Comparison of ENCODE assay signal across 9 cellular contexts in the genomic region with DNA sequence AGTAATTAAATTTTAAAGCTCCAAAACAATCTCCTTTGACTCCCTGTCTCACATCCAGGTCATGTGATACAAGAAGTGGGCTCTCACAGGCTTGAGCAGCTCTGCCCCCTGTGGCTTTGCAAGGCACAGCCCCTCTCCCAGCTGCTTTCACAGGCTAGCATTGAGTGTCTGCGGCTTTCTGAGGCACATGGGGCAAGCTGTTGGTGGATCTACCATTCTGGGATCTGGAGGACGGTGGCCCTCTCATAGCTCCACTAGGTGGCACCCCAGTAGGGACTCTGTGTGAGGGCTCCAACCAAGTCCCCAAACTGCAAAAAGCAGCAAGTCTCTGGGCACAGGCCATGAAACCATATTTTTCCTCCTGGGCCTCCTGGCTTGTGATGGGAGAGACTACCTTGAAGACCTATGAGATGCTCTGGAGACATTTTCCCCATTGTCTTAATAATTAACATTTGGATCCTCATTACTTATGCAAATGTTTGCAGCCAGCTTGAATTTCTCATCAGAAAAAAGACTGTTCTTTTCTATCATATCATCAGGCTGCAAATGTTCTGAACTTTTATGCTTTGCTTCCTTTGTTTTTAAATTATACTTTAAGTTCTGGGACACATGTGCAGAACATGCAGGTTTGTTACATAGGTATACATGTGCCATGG.
A peak's percentile ranks its signal among the peaks of the same experiment; 100 is the strongest.
DNase-seq lines count a peak whose midpoint lies in the region; TF ChIP-seq lines count a peak whose summit lies in the region.
"Had no signal": no experiment of that assay in that cellular context is flagged by ENCODE, and none has a peak within 500 bp of the region (broad histone marks: within the 10 kb centered on the region; RNA-seq: fewer than 3 reads in every experiment).

No MANE protein-coding gene starts in this region.

- WGBS in suprapubic skin: 100% methylated on average over 1 of the region's 2 CpGs

- no peak overlapping the region for H3K4me3 Mint-ChIP-seq in activated T-cell treated with anti-CD3 and anti-CD28 coated beads, Interleukin-2, amount 50 U/mL, for 24 hours

- peaks cover 25% of the 10 kb centered on the region for H3K9me3 Mint-ChIP-seq in activated T-cell treated with anti-CD3 and anti-CD28 coated beads, Interleukin-2, amount 50 U/mL, for 24 hours

- H3K4me3 ChIP-seq in KMS-11 (IDR thresholded peaks at IDR 0.05; ENCODE audit: insufficient read depth, low read depth, low read length) (no peak overlapping the region), brain microvascular endothelial cell (ENCODE audit: low read depth, low read length) (no peak overlapping the region), suprapubic skin (no peak overlapping the region)
- H3K4me3 ChIP-seq: left ventricle myocardium inferior had no signal

- no peak overlapping the region for H3K27ac Mint-ChIP-seq in activated T-cell treated with anti-CD3 and anti-CD28 coated beads, Interleukin-2, amount 50 U/mL, for 24 hours

- H3K4me2 ChIP-seq in KMS-11: no peak overlapping the region

- DNase-seq in activated T-cell treated with anti-CD3 and anti-CD28 coated beads, Interleukin-2, amount 50 U/mL, for 48 hours: peak; percentile 15 to 18
- no peak for DNase-seq in activated T-cell treated with anti-CD3 and anti-CD28 coated beads, Interleukin-2, amount 50 U/mL, for 24 hours
- DNase-seq in brain microvascular endothelial cell: peak; percentile 35
- DNase-seq in stimulated activated CD8-positive, alpha-beta memory T cell treated with anti-CD3 and anti-CD28 coated beads, Interleukin-4, amount 100 ng/mL, for 48 hours: peak; percentile 23
- no peak for DNase-seq in suprapubic skin (ENCODE audit: low spot score in 2 of 2)
- no peak for DNase-seq in dedifferentiated amniotic fluid mesenchymal stem cell (ENCODE audit: extremely low spot score)
- no peak for DNase-seq in activated effector memory CD4-positive, alpha-beta T cell treated with anti-CD3 and anti-CD28 coated beads, Interleukin-2, amount 50 U/mL, for 16 hours
- DNase-seq: left ventricle myocardium inferior had no signal

- TF ChIP-seq POLR2A in suprapubic skin (IDR thresholded peaks at IDR 0.05): no peak

- no peaks in the 10 kb centered on the region for H3K27me3 Mint-ChIP-seq in activated T-cell treated with anti-CD3 and anti-CD28 coated beads, Interleukin-2, amount 50 U/mL, for 24 hours

- no peaks in the 10 kb centered on the region for H3K79me2 ChIP-seq in KMS-11 (ENCODE audit: insufficient read depth, low read depth)

- H3K36me3 ChIP-seq in KMS-11 (ENCODE audit: insufficient read depth) (no peaks in the 10 kb centered on the region), brain microvascular endothelial cell (replicated peaks) (no peaks in the 10 kb centered on the region), suprapubic skin (no peaks in the 10 kb centered on the region)
- H3K36me3 ChIP-seq: left ventricle myocardium inferior had no signal

- TF ChIP-seq CTCF in KMS-11 (conservative IDR thresholded peaks at IDR 0.05; ENCODE audit: low read depth, low read length): peak; percentile 47; the same call in 1 of the 2 replicates
- TF ChIP-seq CTCF in brain microvascular endothelial cell (IDR thresholded peaks at IDR 0.05; ENCODE audit: low read depth, low read length, missing control alignments): peak; percentile 72
- no peak for TF ChIP-seq CTCF in suprapubic skin (IDR thresholded peaks at IDR 0.05)

- in situ Hi-C loops in brain microvascular endothelial cell (cut with HindIII; ENCODE audit: low pct_ligation_motif_present, low sequenced_read_pairs): no loop called here

- H4K20me1 ChIP-seq in KMS-11 (ENCODE audit: insufficient read depth): no peaks in the 10 kb centered on the region

- peaks cover 4% of the 10 kb centered on the region for H3K9me3 ChIP-seq in suprapubic skin

- H3K27me3 ChIP-seq in KMS-11 (ENCODE audit: insufficient read depth, low read depth): no peaks in the 10 kb centered on the region
- H3K27me3 ChIP-seq in brain microvascular endothelial cell (replicated peaks): no peaks in the 10 kb centered on the region
- no peaks in the 10 kb centered on the region for H3K27me3 ChIP-seq in suprapubic skin

- no peaks in the 10 kb centered on the region for H3K4me1 Mint-ChIP-seq in activated T-cell treated with anti-CD3 and anti-CD28 coated beads, Interleukin-2, amount 50 U/mL, for 24 hours (ENCODE audit: low read depth)

- no peak overlapping the region for H2AFZ ChIP-seq in KMS-11 (ENCODE audit: low read depth)

- no peaks in the 10 kb centered on the region for H3K36me3 Mint-ChIP-seq in activated T-cell treated with anti-CD3 and anti-CD28 coated beads, Interleukin-2, amount 50 U/mL, for 24 hours (ENCODE audit: low read depth)

- no peaks in the 10 kb centered on the region for H3K4me1 ChIP-seq in KMS-11 (ENCODE audit: low read depth, poor library complexity, severe bottlenecking)
- no peaks in the 10 kb centered on the region for H3K4me1 ChIP-seq in suprapubic skin
- H3K4me1 ChIP-seq: left ventricle myocardium inferior had no signal

- H3K9ac ChIP-seq in KMS-11: no peak overlapping the region

- no peak overlapping the region for H3K27ac ChIP-seq in KMS-11
- H3K27ac ChIP-seq in brain microvascular endothelial cell: no peak overlapping the region
- no peak overlapping the region for H3K27ac ChIP-seq in suprapubic skin
- H3K27ac ChIP-seq: left ventricle myocardium inferior had no signal

- TF ChIP-seq EP300 in suprapubic skin (IDR thresholded peaks at IDR 0.05): no peak

Comparison
In these comparisons a context has a peak if more than half of its experiments do, and no peak if none do; other contexts are left out.
1. DNase-seq: peak in activated T-cell treated with anti-CD3 and anti-CD28 coated beads, Interleukin-2, amount 50 U/mL, for 48 hours (2 of 2), brain microvascular endothelial cell (single experiment) and stimulated activated CD8-positive, alpha-beta memory T cell treated with anti-CD3 and anti-CD28 coated beads, Interleukin-4, amount 100 ng/mL, for 48 hours (single experiment); none in activated T-cell treated with anti-CD3 and anti-CD28 coated beads, Interleukin-2, amount 50 U/mL, for 24 hours (single experiment), suprapubic skin (0 of 2), dedifferentiated amniotic fluid mesenchymal stem cell (single experiment) and activated effector memory CD4-positive, alpha-beta T cell treated with anti-CD3 and anti-CD28 coated beads, Interleukin-2, amount 50 U/mL, for 16 hours (single experiment).
2. CTCF ChIP-seq: peak in KMS-11 (single experiment) and brain microvascular endothelial cell (single experiment); none in suprapubic skin (0 of 2).